23 cellular contexts compared by ENCODE assay signal in genomic region chr5:159043551-159043950, GRCh38. TPM values are rescaled to one million over a fixed set of nuclear protein-coding genes. Genes with fewer than 3 reads are reported as not detected.
DNase-seq lines count a peak whose midpoint lies in the region; FAIRE-seq and TF ChIP-seq lines count a peak whose summit lies in the region.
"Had no signal": no experiment of that assay in that cellular context is flagged by ENCODE, and none has a peak within 500 bp of the region (broad histone marks: within the 10 kb centered on the region; RNA-seq: fewer than 3 reads in every experiment).

No MANE protein-coding gene starts in this region.

- peak overlapping the region; percentile 26 for H3K4me2 ChIP-seq in BLaER1
- H3K4me2 ChIP-seq: A549 had no signal

- H3K4me1 ChIP-seq in BLaER1 (peaks cover 97% of the 10 kb centered on the region), tibial artery (peaks cover 0 to 93% (median 47%) of the 10 kb centered on the region in 4 donors)
- H3K4me1 ChIP-seq: A549, BE2C, SJCRH30 had no signal

- no peak overlapping the region for H3K27ac Mint-ChIP-seq in activated naive CD4-positive, alpha-beta T cell treated with anti-CD3 and anti-CD28 coated beads for 36 hours
- H3K27ac Mint-ChIP-seq: CD4-positive, CD25-positive, alpha-beta regulatory T cell; H9; HFFc6 had no signal

- intact Hi-C loops in tibial artery (cut with DNase I; ENCODE audit: low total_unique reads): loop anchor here (5.0 kb wide), 1 partner anchor 871 kb away; no protein-coding TSS in a partner anchor
- intact Hi-C loops in activated naive CD4-positive, alpha-beta T cell treated with anti-CD3 and anti-CD28 coated beads for 36 hours (cut with micrococcal nuclease): no loop called here

- H4K20me1 ChIP-seq in BLaER1: peaks cover 100% of the 10 kb centered on the region

- peaks cover 25% of the 10 kb centered on the region for H3K27me3 Mint-ChIP-seq in activated naive CD4-positive, alpha-beta T cell treated with anti-CD3 and anti-CD28 coated beads for 36 hours (ENCODE audit: low read depth)

- DNase-seq in GM19239 (ENCODE audit: insufficient read length, low spot score): no peak
- DNase-seq in tibial artery: no peak
- DNase-seq in glomerular visceral epithelial cell (ENCODE audit: extremely low spot score): no peak
- DNase-seq in stimulated activated CD4-positive, alpha-beta T cell treated with anti-CD3 and anti-CD28 coated beads, Interleukin-2, amount 100 ng/mL, for 48 hours: no peak
- no peak for DNase-seq in activated naive CD4-positive, alpha-beta T cell treated with anti-CD3 and anti-CD28 coated beads for 36 hours
- DNase-seq: BE2C; CD4-positive, CD25-positive, alpha-beta regulatory T cell; GM23248; H9; HFFc6; KG1; NCI-H1105 treated with DMSO at 0.1 percent for 48 hours; NCI-H1694; NCI-H2081; NCI-H2171; NCI-H524 treated with DMSO at 0.1 percent for 48 hours; NCI-H82; OCI-M1; SJCRH30 had no signal

- peaks cover 3% of the 10 kb centered on the region; the same call in 1 of the 2 replicates for H3K9me3 ChIP-seq in BLaER1
- no peaks in the 10 kb centered on the region for H3K9me3 ChIP-seq in tibial artery
- H3K9me3 ChIP-seq: A549, BE2C, SJCRH30 had no signal

- no peak overlapping the region for H3K4me3 Mint-ChIP-seq in activated naive CD4-positive, alpha-beta T cell treated with anti-CD3 and anti-CD28 coated beads for 36 hours
- H3K4me3 Mint-ChIP-seq: CD4-positive, CD25-positive, alpha-beta regulatory T cell; H9; HFFc6 had no signal

- H3K4me3 ChIP-seq in BLaER1 (no peak overlapping the region), tibial artery (no peak overlapping the region)
- H3K4me3 ChIP-seq: A549, GM23248, SJCRH30 had no signal

- no peaks in the 10 kb centered on the region for H3K27me3 ChIP-seq in BLaER1
- no peaks in the 10 kb centered on the region for H3K27me3 ChIP-seq in tibial artery
- H3K27me3 ChIP-seq: BE2C, SJCRH30 had no signal

- TF ChIP-seq CTCF in tibial artery (IDR thresholded peaks at IDR 0.05): no peak

- H3K9ac ChIP-seq in BLaER1: no peak overlapping the region
- H3K9ac ChIP-seq: GM23248 had no signal

- H3K36me3 ChIP-seq in BLaER1 (peaks cover 95% of the 10 kb centered on the region), tibial artery (no peaks in the 10 kb centered on the region)
- H3K36me3 ChIP-seq: BE2C, SJCRH30 had no signal

- H3K9me3 Mint-ChIP-seq in activated naive CD4-positive, alpha-beta T cell treated with anti-CD3 and anti-CD28 coated beads for 36 hours: no peaks in the 10 kb centered on the region
- H3K9me3 Mint-ChIP-seq: CD4-positive, CD25-positive, alpha-beta regulatory T cell; H9; HFFc6 had no signal

- no peak overlapping the region for H3K27ac ChIP-seq in BLaER1
- peak overlapping the region; percentile 57 to 75 for H3K27ac ChIP-seq in tibial artery
- H3K27ac ChIP-seq: A549, GM23248, SJCRH30 had no signal

- H3K4me1 Mint-ChIP-seq in activated naive CD4-positive, alpha-beta T cell treated with anti-CD3 and anti-CD28 coated beads for 36 hours (ENCODE audit: low read depth): no peaks in the 10 kb centered on the region
- H3K4me1 Mint-ChIP-seq: CD4-positive, CD25-positive, alpha-beta regulatory T cell had no signal

- H3K36me3 Mint-ChIP-seq in activated naive CD4-positive, alpha-beta T cell treated with anti-CD3 and anti-CD28 coated beads for 36 hours (ENCODE audit: low read depth): no peaks in the 10 kb centered on the region
- H3K36me3 Mint-ChIP-seq: CD4-positive, CD25-positive, alpha-beta regulatory T cell had no signal

- CTCF ChIA-PET in activated naive CD4-positive, alpha-beta T cell treated with anti-CD3 and anti-CD28 coated beads for 36 hours (lab: Charles Lee): no interaction called here

- FAIRE-seq in GM19239 (lab: Jason Lieb, UNC) (peak; percentile 56), endometrium (lab: Jason Lieb, UNC) (peak; percentile 62)
- FAIRE-seq: A549, RCC 7860 had no signal

RNA-seq across cellular contexts. Expression of gene EBF1, which starts 56.2 kb away (rescaled TPM):
- under 1 TPM in 1 of 2 experiments, not detected in 1; 0.20 TPM for total RNA-seq in activated naive CD4-positive, alpha-beta T cell treated with anti-CD3 and anti-CD28 coated beads for 36 hours
- total RNA-seq: H9 had no signal
